In the genomic region with DNA sequence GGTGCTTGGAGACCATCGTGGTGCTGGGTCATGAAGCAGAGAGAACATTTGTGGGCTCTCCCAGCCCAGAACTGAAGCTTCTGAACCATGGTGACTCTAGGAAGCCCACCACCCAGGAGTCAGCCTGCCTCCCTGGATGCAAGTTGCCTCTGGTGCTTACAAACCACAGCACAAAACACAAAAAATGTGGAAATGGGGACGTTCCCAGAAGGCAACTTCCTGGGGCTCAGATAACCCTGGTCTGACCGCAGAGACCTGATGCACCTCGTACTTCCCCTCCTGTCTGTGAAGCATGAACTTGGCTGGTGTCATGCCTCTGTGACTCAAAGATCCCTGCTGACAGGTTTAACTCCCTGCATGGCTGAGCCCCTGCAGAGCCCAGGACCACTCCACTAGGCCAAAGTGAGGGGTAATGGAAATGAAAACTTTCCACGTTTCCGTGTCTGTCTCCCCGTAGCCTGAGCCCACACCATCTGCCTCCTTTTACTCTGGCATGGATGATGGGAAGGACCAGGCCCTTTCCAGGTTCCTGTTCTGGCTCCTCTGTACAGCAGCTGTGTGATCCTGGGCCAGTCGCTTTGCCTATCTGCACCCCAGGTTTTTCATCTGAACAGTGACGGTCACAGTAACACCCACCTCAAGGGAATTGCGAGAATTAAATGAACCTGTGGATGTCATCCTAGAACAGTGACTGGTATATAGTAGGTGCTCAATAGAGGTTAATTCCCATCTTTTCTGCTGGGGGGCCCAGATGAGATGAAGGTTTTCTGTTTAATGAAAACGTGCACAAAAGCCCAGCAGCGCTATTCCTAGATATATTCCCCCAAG, we compare ENCODE assay signal across 1 cellular context.
TF ChIP-seq lines count a peak whose summit lies in the region.

No MANE protein-coding gene starts in this region.

TF ChIP-seq in SK-N-SH treated with all-trans-retinoic acid at 6 μM for 48 hours, 23 proteins besides CTCF, POLR2A, EP300 and RAD21 (continued from another document):
- TF ChIP-seq, protein P1, sequence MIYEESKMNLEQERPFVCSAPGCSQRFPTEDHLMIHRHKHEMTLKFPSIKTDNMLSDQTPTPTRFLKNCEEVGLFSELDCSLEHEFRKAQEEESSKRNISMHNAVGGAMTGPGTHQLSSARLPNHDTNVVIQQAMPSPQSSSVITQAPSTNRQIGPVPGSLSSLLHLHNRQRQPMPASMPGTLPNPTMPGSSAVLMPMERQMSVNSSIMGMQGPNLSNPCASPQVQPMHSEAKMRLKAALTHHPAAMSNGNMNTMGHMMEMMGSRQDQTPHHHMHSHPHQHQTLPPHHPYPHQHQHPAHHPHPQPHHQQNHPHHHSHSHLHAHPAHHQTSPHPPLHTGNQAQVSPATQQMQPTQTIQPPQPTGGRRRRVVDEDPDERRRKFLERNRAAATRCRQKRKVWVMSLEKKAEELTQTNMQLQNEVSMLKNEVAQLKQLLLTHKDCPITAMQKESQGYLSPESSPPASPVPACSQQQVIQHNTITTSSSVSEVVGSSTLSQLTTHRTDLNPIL (CRISPR knock-in tag; IDR thresholded peaks at IDR 0.05; ENCODE audit: low read depth), result no peak
- no peak for TF ChIP-seq GLIS3 (CRISPR knock-in tag; IDR thresholded peaks at IDR 0.05)
- TF ChIP-seq ESRRG (CRISPR knock-in tag; IDR thresholded peaks at IDR 0.05), result no peak
- no peak for TF ChIP-seq RARB (CRISPR knock-in tag; IDR thresholded peaks at IDR 0.05)
- TF ChIP-seq ZFP3 (CRISPR knock-in tag; IDR thresholded peaks at IDR 0.05), result no peak
- TF ChIP-seq, protein P2, sequence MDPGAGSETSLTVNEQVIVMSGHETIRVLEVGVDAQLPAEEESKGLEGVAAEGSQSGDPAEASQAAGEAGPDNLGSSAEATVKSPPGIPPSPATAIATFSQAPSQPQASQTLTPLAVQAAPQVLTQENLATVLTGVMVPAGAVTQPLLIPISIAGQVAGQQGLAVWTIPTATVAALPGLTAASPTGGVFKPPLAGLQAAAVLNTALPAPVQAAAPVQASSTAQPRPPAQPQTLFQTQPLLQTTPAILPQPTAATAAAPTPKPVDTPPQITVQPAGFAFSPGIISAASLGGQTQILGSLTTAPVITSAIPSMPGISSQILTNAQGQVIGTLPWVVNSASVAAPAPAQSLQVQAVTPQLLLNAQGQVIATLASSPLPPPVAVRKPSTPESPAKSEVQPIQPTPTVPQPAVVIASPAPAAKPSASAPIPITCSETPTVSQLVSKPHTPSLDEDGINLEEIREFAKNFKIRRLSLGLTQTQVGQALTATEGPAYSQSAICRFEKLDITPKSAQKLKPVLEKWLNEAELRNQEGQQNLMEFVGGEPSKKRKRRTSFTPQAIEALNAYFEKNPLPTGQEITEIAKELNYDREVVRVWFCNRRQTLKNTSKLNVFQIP (CRISPR knock-in tag; IDR thresholded peaks at IDR 0.05; ENCODE audit: borderline replicate concordance, low read depth), result no peak
- TF ChIP-seq ARNTL (CRISPR knock-in tag; IDR thresholded peaks at IDR 0.05; ENCODE audit: borderline replicate concordance, low read depth), result no peak
- no peak for TF ChIP-seq ISL1 (CRISPR knock-in tag; IDR thresholded peaks at IDR 0.05)
- TF ChIP-seq TCF4 (CRISPR knock-in tag; IDR thresholded peaks at IDR 0.05; ENCODE audit: borderline replicate concordance), result no peak
- TF ChIP-seq ZNF70 (CRISPR knock-in tag; IDR thresholded peaks at IDR 0.05), result no peak
